Comparison of ENCODE assay signal across 25 cellular contexts in the genomic region with DNA sequence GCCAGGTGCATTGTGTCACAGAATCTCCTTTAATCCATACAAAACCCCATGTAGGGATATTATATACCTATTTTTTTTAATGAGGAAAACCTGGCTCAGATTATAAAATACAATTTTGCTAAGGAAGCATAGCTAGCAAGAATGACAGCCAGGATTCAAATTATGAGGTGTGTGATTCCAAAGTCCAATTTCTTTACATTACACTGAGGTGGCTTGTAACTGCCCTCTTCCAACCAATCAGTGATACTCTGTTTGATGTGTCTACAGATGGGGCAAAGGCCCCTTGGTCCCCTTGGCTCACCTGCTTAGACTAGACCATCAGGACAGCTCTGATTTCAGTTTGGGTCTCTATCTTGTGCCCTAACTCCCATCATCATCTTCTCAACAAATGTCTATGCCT.
DNase-seq lines count a peak whose midpoint lies in the region; ATAC-seq, FAIRE-seq and TF ChIP-seq lines count a peak whose summit lies in the region.
"Had no signal": no experiment of that assay in that cellular context is flagged by ENCODE, and none has a peak within 500 bp of the region (broad histone marks: within the 10 kb centered on the region; RNA-seq: fewer than 3 reads in every experiment).

No MANE protein-coding gene starts in this region.

- H4K20me1 ChIP-seq in HepG2 (ENCODE audit: insufficient read depth, low read length): no peaks in the 10 kb centered on the region
- H4K20me1 ChIP-seq: BLaER1 treated with 17β-estradiol and CSF1 and Interleukin-3, amounts not matched to agents 10 nM and 100 nM had no signal

- H3K9me3 ChIP-seq in colonic mucosa (no peaks in the 10 kb centered on the region), small intestine (ENCODE audit: control insufficient read depth, low read depth) (no peaks in the 10 kb centered on the region), HepG2 (ENCODE audit: low read length) (no peaks in the 10 kb centered on the region)
- H3K9me3 ChIP-seq: A549; BE2C; BLaER1 treated with 17β-estradiol and CSF1 and Interleukin-3, amounts not matched to agents 10 nM and 100 nM had no signal

- intact Hi-C loops in colonic mucosa (cut with DNase I): no loop called here
- intact Hi-C loops in left colon (cut with DNase I, micrococcal nuclease): no loop called here
- intact Hi-C loops in HepG2 (cut with micrococcal nuclease; ENCODE audit: unreplicated experiment): no loop called here

- no peaks in the 10 kb centered on the region for H3K4me1 ChIP-seq in colonic mucosa
- peaks cover 0 to 9% of the 10 kb centered on the region in 2 donors for H3K4me1 ChIP-seq in small intestine (ENCODE audit: control insufficient read depth in 2 of 2, insufficient read depth in 1 of 2, low read depth in 1 of 2, low read length in 1 of 2)
- no peaks in the 10 kb centered on the region for H3K4me1 ChIP-seq in HepG2 (ENCODE audit: insufficient read depth, low read length)
- H3K4me1 ChIP-seq: A549; BLaER1 treated with 17β-estradiol and CSF1 and Interleukin-3, amounts not matched to agents 10 nM and 100 nM had no signal

- H3K79me2 ChIP-seq in HepG2 (ENCODE audit: insufficient read depth, low read length): no peaks in the 10 kb centered on the region

- CTCF ChIA-PET in HepG2 (lab: Yijun Ruan, JAX; ENCODE audit: low intra/inter-chr PET ratio, low total read pairs): no interaction called here

- H3K4me2 ChIP-seq in HepG2 (ENCODE audit: low read depth, low read length): no peak overlapping the region
- H3K4me2 ChIP-seq: A549; BLaER1 treated with 17β-estradiol and CSF1 and Interleukin-3, amounts not matched to agents 10 nM and 100 nM; GM23338 had no signal

- H3K27ac ChIP-seq in colonic mucosa: no peak overlapping the region
- no peak overlapping the region for H3K27ac ChIP-seq in small intestine (ENCODE audit: low read depth in 1 of 2, low read length in 1 of 2)
- no peak overlapping the region for H3K27ac ChIP-seq in HepG2 (ENCODE audit: extremely low read length, insufficient read depth, low read length)
- H3K27ac ChIP-seq: A549; BLaER1 treated with 17β-estradiol and CSF1 and Interleukin-3, amounts not matched to agents 10 nM and 100 nM had no signal

- FAIRE-seq in small intestine (lab: Jason Lieb, UNC) (no peak), HepG2 (lab: Jason Lieb, UNC) (no peak)
- FAIRE-seq: A549, D721Med, GM12878, GM19239 had no signal

- TF ChIP-seq POLR2A in HepG2 (IDR thresholded peaks at IDR 0.05; ENCODE audit: insufficient read depth in 1 of 2, low read depth in 2 of 2, low read length in 2 of 2): no peak

- peak; percentile 6 for DNase-seq in NCI-H526 treated with DMSO at 0.1 percent for 48 hours (lab: John Stamatoyannopoulos, UW)
- DNase-seq in colonic mucosa: peak; percentile 24
- peak in 1 of 2 donors; percentile 17 for DNase-seq in left colon
- DNase-seq in small intestine: peak; percentile 70
- DNase-seq in T1000 (lab: John Stamatoyannopoulos, UW): no peak
- no peak for DNase-seq in HepG2 (ENCODE audit: low spot score)
- DNase-seq: 8988T; ACHN; AML-193; BE2C; CD4-positive, alpha-beta T cell; CD8-positive, alpha-beta memory T cell; DMS 273 treated with DMSO at 0.1 percent for 48 hours; DMS79; EL; GDM1; H9 had no signal

- in situ Hi-C loops in HepG2 (cut with HindIII; ENCODE audit: extremely low pct_ligation_motif_present, low pct_unique_long_range_greater_than_20kb): no loop called here

- TF ChIP-seq CTCF in colonic mucosa (IDR thresholded peaks at IDR 0.05) (no peak), HepG2 (CRISPR knock-in tag; IDR thresholded peaks at IDR 0.05) (no peak)

- POLR2A ChIA-PET in HepG2 (lab: Yijun Ruan, JAX): no interaction called here

- H3K27me3 ChIP-seq in colonic mucosa (no peaks in the 10 kb centered on the region), small intestine (ENCODE audit: control insufficient read depth in 2 of 2, insufficient read depth in 2 of 2, low read length in 2 of 2) (no peaks in the 10 kb centered on the region), HepG2 (ENCODE audit: control insufficient read depth in 1 of 2, insufficient read depth in 2 of 2, low read length in 2 of 2) (0 out of 5 replicates have a peak, but pooled peaks cover 0 to 4% of the 10 kb centered on the region in 2 experiments)
- H3K27me3 ChIP-seq: BE2C had no signal

- no TSS peak for BruUV-seq in HepG2 (replicated peaks; lab: Mats Ljungman, UMichigan)

- no peak overlapping the region for H3K4me3 ChIP-seq in colonic mucosa
- no peak overlapping the region for H3K4me3 ChIP-seq in small intestine (ENCODE audit: low read depth in 1 of 2, low read length in 2 of 2)
- H3K4me3 ChIP-seq in HepG2 (replicated peaks in 1 of 3; ENCODE audit: insufficient read depth in 1 of 3, low read depth in 2 of 3, low read length in 3 of 3): no peak overlapping the region
- H3K4me3 ChIP-seq: A549; BLaER1 treated with 17β-estradiol and CSF1 and Interleukin-3, amounts not matched to agents 10 nM and 100 nM; GM12878; GM23338 had no signal

- H3K9ac ChIP-seq in colonic mucosa (ENCODE audit: low read depth in 2 of 2, low read length in 2 of 2): no peak overlapping the region
- no peak overlapping the region for H3K9ac ChIP-seq in HepG2 (ENCODE audit: insufficient read depth, low read depth, low read length)
- H3K9ac ChIP-seq: BLaER1 treated with 17β-estradiol and CSF1 and Interleukin-3, amounts not matched to agents 10 nM and 100 nM had no signal

- no peak for TF ChIP-seq RAD21 in HepG2 (CRISPR knock-in tag; IDR thresholded peaks at IDR 0.05)

- no peak for TF ChIP-seq EP300 in HepG2 (IDR thresholded peaks at IDR 0.05; ENCODE audit: low read depth in 2 of 2, low read length in 2 of 2)
- no peak for TF ChIP-seq EP300 in HepG2 (CRISPR knock-in tag; IDR thresholded peaks at IDR 0.05; ENCODE audit: borderline replicate concordance)

- ATAC-seq in left colon (peak; percentile 99), HepG2 (no peak), GM21526 (IDR thresholded peaks at IDR 0.05; ENCODE audit: low FRiP score, unreplicated experiment) (no peak)
- ATAC-seq: A549, GM12878, GM23338, HCT116 had no signal

- H2AFZ ChIP-seq in HepG2 (ENCODE audit: low read length): no peak overlapping the region
- H2AFZ ChIP-seq: GM23338 had no signal

- no peaks in the 10 kb centered on the region for H3K36me3 ChIP-seq in colonic mucosa
- H3K36me3 ChIP-seq in small intestine (ENCODE audit: control insufficient read depth in 2 of 2, insufficient read depth in 2 of 2, low read length in 2 of 2): no peaks in the 10 kb centered on the region
- H3K36me3 ChIP-seq in HepG2 (replicated peaks in 1 of 2; ENCODE audit: control insufficient read depth in 1 of 2, insufficient read depth in 2 of 2, low read length in 2 of 2): no peaks in the 10 kb centered on the region
- H3K36me3 ChIP-seq: BE2C; BLaER1 treated with 17β-estradiol and CSF1 and Interleukin-3, amounts not matched to agents 10 nM and 100 nM had no signal

TF ChIP-seq in HepG2, 621 proteins besides CTCF, POLR2A, EP300 and RAD21 (continues in another document):
- TF ChIP-seq TBL1XR1 (IDR thresholded peaks at IDR 0.05; ENCODE audit: borderline replicate concordance, low read length, partially characterized antibody) (no peak), HOXA9 (CRISPR knock-in tag; IDR thresholded peaks at IDR 0.05; ENCODE audit: borderline replicate concordance) (no peak), JARID2 (CRISPR knock-in tag; IDR thresholded peaks at IDR 0.05; ENCODE audit: insufficient replicate concordance) (no peak)
- TF ChIP-seq, protein P1, sequence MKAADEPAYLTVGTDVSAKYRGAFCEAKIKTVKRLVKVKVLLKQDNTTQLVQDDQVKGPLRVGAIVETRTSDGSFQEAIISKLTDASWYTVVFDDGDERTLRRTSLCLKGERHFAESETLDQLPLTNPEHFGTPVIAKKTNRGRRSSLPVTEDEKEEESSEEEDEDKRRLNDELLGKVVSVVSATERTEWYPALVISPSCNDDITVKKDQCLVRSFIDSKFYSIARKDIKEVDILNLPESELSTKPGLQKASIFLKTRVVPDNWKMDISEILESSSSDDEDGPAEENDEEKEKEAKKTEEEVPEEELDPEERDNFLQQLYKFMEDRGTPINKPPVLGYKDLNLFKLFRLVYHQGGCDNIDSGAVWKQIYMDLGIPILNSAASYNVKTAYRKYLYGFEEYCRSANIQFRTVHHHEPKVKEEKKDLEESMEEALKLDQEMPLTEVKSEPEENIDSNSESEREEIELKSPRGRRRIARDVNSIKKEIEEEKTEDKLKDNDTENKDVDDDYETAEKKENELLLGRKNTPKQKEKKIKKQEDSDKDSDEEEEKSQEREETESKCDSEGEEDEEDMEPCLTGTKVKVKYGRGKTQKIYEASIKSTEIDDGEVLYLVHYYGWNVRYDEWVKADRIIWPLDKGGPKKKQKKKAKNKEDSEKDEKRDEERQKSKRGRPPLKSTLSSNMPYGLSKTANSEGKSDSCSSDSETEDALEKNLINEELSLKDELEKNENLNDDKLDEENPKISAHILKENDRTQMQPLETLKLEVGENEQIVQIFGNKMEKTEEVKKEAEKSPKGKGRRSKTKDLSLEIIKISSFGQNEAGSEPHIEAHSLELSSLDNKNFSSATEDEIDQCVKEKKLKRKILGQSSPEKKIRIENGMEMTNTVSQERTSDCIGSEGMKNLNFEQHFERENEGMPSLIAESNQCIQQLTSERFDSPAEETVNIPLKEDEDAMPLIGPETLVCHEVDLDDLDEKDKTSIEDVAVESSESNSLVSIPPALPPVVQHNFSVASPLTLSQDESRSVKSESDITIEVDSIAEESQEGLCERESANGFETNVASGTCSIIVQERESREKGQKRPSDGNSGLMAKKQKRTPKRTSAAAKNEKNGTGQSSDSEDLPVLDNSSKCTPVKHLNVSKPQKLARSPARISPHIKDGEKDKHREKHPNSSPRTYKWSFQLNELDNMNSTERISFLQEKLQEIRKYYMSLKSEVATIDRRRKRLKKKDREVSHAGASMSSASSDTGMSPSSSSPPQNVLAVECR (CRISPR knock-in tag; IDR thresholded peaks at IDR 0.05; ENCODE audit: borderline replicate concordance): no peak
- TF ChIP-seq, protein P2, sequence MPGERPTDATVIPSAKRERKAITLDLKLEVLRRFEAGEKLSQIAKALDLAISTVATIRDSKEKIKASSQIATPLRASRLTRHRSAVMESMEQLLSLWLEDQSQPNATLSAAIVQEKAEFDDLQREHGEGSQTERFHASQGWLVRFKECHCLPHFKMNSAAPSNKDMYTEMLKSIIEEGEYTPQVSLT (CRISPR knock-in tag; IDR thresholded peaks at IDR 0.05; ENCODE audit: borderline replicate concordance, low read depth): no peak
- TF ChIP-seq, protein P3, sequence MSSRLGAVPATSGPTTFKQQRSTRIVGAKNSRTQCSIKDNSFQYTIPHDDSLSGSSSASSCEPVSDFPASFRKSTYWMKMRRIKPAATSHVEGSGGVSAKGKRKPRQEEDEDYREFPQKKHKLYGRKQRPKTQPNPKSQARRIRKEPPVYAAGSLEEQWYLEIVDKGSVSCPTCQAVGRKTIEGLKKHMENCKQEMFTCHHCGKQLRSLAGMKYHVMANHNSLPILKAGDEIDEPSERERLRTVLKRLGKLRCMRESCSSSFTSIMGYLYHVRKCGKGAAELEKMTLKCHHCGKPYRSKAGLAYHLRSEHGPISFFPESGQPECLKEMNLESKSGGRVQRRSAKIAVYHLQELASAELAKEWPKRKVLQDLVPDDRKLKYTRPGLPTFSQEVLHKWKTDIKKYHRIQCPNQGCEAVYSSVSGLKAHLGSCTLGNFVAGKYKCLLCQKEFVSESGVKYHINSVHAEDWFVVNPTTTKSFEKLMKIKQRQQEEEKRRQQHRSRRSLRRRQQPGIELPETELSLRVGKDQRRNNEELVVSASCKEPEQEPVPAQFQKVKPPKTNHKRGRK (CRISPR knock-in tag; IDR thresholded peaks at IDR 0.05): no peak

Comparison
In these comparisons a context has a peak if more than half of its experiments do, and no peak if none do; other contexts are left out.
1. DNase-seq: peak in NCI-H526 treated with DMSO at 0.1 percent for 48 hours (single experiment), colonic mucosa (single experiment) and small intestine (single experiment); none in T1000 (single experiment) and HepG2 (single experiment).